ENCODE assay signal across 1 cellular context in genomic region chr9:137551656-137552534, GRCh38.
TF ChIP-seq lines count a peak whose summit lies in the region.

MRPL41 (plus strand) TSS chr9:137551879; CDS start chr9:137552082, 203 bp downstream.

TF ChIP-seq in HepG2, 621 proteins besides CTCF, POLR2A, EP300 and RAD21 (continued from another document and continues in another):
- TF ChIP-seq IKZF5 (CRISPR knock-in tag; IDR thresholded peaks at IDR 0.05) (0 out of 2 replicates have a peak, but pooled peaks have one; percentile 11), ZNF274 (CRISPR knock-in tag; IDR thresholded peaks at IDR 0.05) (peak; percentile 80), ZNF839 (CRISPR knock-in tag; IDR thresholded peaks at IDR 0.05; ENCODE audit: borderline replicate concordance) (no peak; the same call in 1 of the 2 replicates), SMAD9 (CRISPR knock-in tag; IDR thresholded peaks at IDR 0.05) (no peak), ZNF891 (CRISPR knock-in tag; IDR thresholded peaks at IDR 0.05) (no peak), TBX2 (CRISPR knock-in tag; IDR thresholded peaks at IDR 0.05; ENCODE audit: borderline replicate concordance) (peak; percentile 25; the same call in 1 of the 2 replicates), TMF1 (CRISPR knock-in tag; IDR thresholded peaks at IDR 0.05; ENCODE audit: low read depth) (no peak), SKIL (CRISPR knock-in tag; IDR thresholded peaks at IDR 0.05; ENCODE audit: borderline replicate concordance) (no peak), ATAD3A (CRISPR knock-in tag; IDR thresholded peaks at IDR 0.05) (no peak), ZNF605 (CRISPR knock-in tag; IDR thresholded peaks at IDR 0.05) (peak; percentile 19; the same call in 1 of the 2 replicates), DNMT1 (CRISPR knock-in tag; IDR thresholded peaks at IDR 0.05) (no peak), ZBTB4 (CRISPR knock-in tag; IDR thresholded peaks at IDR 0.05; ENCODE audit: borderline replicate concordance) (no peak), ISL2 (CRISPR knock-in tag; IDR thresholded peaks at IDR 0.05) (no peak), SOX5 (CRISPR knock-in tag; IDR thresholded peaks at IDR 0.05; ENCODE audit: borderline replicate concordance) (no peak), TCF12 (IDR thresholded peaks at IDR 0.05) (no peak), TCF12 (CRISPR knock-in tag; IDR thresholded peaks at IDR 0.05) (no peak), HMGXB3 (CRISPR knock-in tag; IDR thresholded peaks at IDR 0.05; ENCODE audit: borderline replicate concordance) (peak; percentile 99), ZNF83 (CRISPR knock-in tag; IDR thresholded peaks at IDR 0.05; ENCODE audit: borderline replicate concordance) (no peak), ZNF224 (CRISPR knock-in tag; IDR thresholded peaks at IDR 0.05) (no peak), ZNF652 (CRISPR knock-in tag; IDR thresholded peaks at IDR 0.05; ENCODE audit: borderline replicate concordance, low read depth) (no peak), ZNF740 (CRISPR knock-in tag; IDR thresholded peaks at IDR 0.05) (no peak), NFIC (IDR thresholded peaks at IDR 0.05; ENCODE audit: low read length) (no peak), ZNF143 (CRISPR knock-in tag; IDR thresholded peaks at IDR 0.05) (peak; percentile 13; the same call in 1 of the 2 replicates), ZNF660 (CRISPR knock-in tag; IDR thresholded peaks at IDR 0.05; ENCODE audit: borderline replicate concordance, low read depth) (no peak), ZNF574 (CRISPR knock-in tag; IDR thresholded peaks at IDR 0.05) (peak; percentile 48; the same call in 1 of the 2 replicates), ETS1 (CRISPR knock-in tag; IDR thresholded peaks at IDR 0.05) (peak; percentile 66; the same call in 1 of the 2 replicates), SNAI1 (CRISPR knock-in tag; IDR thresholded peaks at IDR 0.05; ENCODE audit: borderline replicate concordance) (no peak), STAT5B (CRISPR knock-in tag; IDR thresholded peaks at IDR 0.05) (no peak), ZBTB2 (CRISPR knock-in tag; IDR thresholded peaks at IDR 0.05; ENCODE audit: low read depth) (peak; percentile 33; the same call in 1 of the 2 replicates), ZNF737 (CRISPR knock-in tag; IDR thresholded peaks at IDR 0.05; ENCODE audit: borderline replicate concordance) (no peak), ZFAT (CRISPR knock-in tag; conservative IDR thresholded peaks at IDR 0.05) (no peak), CBX2 (IDR thresholded peaks at IDR 0.05; ENCODE audit: low read depth, low read length) (no peak), CBX2 (CRISPR knock-in tag; IDR thresholded peaks at IDR 0.05; ENCODE audit: low read depth) (no peak), RARA (CRISPR knock-in tag; IDR thresholded peaks at IDR 0.05) (peak; percentile 39; the same call in 1 of the 2 replicates), TFDP1 (CRISPR knock-in tag; IDR thresholded peaks at IDR 0.05; ENCODE audit: borderline replicate concordance) (peak; percentile 22; the same call in 1 of the 2 replicates), SAFB2 (CRISPR knock-in tag; IDR thresholded peaks at IDR 0.05; ENCODE audit: borderline replicate concordance, low read depth) (0 out of 2 replicates have a peak, but pooled peaks have one; percentile 70), ZNF44 (CRISPR knock-in tag; IDR thresholded peaks at IDR 0.05) (no peak), NR2C2 (CRISPR knock-in tag; IDR thresholded peaks at IDR 0.05; ENCODE audit: borderline replicate concordance) (peak; percentile 49; the same call in 1 of the 2 replicates), ZNF562 (CRISPR knock-in tag; IDR thresholded peaks at IDR 0.05; ENCODE audit: borderline replicate concordance) (no peak), MAFG (CRISPR knock-in tag; IDR thresholded peaks at IDR 0.05) (no peak), IKZF1 (IDR thresholded peaks at IDR 0.05) (no peak), LBX2 (CRISPR knock-in tag; IDR thresholded peaks at IDR 0.05; ENCODE audit: borderline replicate concordance) (no peak), HCFC1 (IDR thresholded peaks at IDR 0.05; ENCODE audit: low read depth, low read length) (no peak), PHB2 (IDR thresholded peaks at IDR 0.05; ENCODE audit: partially characterized antibody) (no peak), ZNF766 (CRISPR knock-in tag; IDR thresholded peaks at IDR 0.05; ENCODE audit: borderline replicate concordance) (no peak), IKZF4 (CRISPR knock-in tag; IDR thresholded peaks at IDR 0.05; ENCODE audit: borderline replicate concordance, low read depth, not compliant biosample characterization) (peak; percentile 66), CBX1 (IDR thresholded peaks at IDR 0.05; ENCODE audit: low read depth) (no peak), SP1 (IDR thresholded peaks at IDR 0.05) (no peak), SP1 (CRISPR knock-in tag; IDR thresholded peaks at IDR 0.05) (peak; percentile 58; the same call in 1 of the 2 replicates)
